12 cellular contexts compared by ENCODE assay signal in genomic region chr16:84663433-84664101, GRCh38. TPM values are rescaled to one million over a fixed set of nuclear protein-coding genes. Genes with fewer than 3 reads are reported as not detected.
DNase-seq lines count a peak whose midpoint lies in the region; ATAC-seq and TF ChIP-seq lines count a peak whose summit lies in the region.
"Had no signal": no experiment of that assay in that cellular context is flagged by ENCODE, and none has a peak within 500 bp of the region (broad histone marks: within the 10 kb centered on the region; RNA-seq: fewer than 3 reads in every experiment).

No MANE protein-coding gene starts in this region.

- no peak overlapping the region for H3K27ac ChIP-seq in smooth muscle cell (ENCODE audit: low read depth)

- H4K20me1 ChIP-seq in smooth muscle cell (ENCODE audit: low read depth), result no peaks in the 10 kb centered on the region

- 79% methylated on average over 9 of the region's 9 CpGs for WGBS in smooth muscle cell (ENCODE audit: low lambda C conversion rate)

- H3K27me3 ChIP-seq in smooth muscle cell (ENCODE audit: low read depth), result no peaks in the 10 kb centered on the region

- H3K36me3 ChIP-seq in smooth muscle cell (ENCODE audit: low read depth), result peaks cover 4% of the 10 kb centered on the region

- no peak for TF ChIP-seq CTCF in choroid plexus epithelial cell (conservative IDR thresholded peaks at IDR 0.05; ENCODE audit: low read depth, low read length)
- no peak for TF ChIP-seq CTCF in smooth muscle cell (IDR thresholded peaks at IDR 0.05; ENCODE audit: borderline replicate concordance, insufficient read depth, poor library complexity, severe bottlenecking)

- H3K9me3 ChIP-seq in smooth muscle cell (replicated peaks; ENCODE audit: low read depth), result no peaks in the 10 kb centered on the region

- H3K9ac ChIP-seq in smooth muscle cell (ENCODE audit: low read depth), result no peak overlapping the region

- DNase-seq in choroid plexus epithelial cell (ENCODE audit: low read depth), result peak; percentile 58
- no peak for DNase-seq in NCI-H1930 (lab: John Stamatoyannopoulos, UW)
- no peak for DNase-seq in smooth muscle cell (lab: John Stamatoyannopoulos, UW; ENCODE audit: unreplicated experiment)
- DNase-seq in activated CD4-positive, alpha-beta T cell treated with anti-CD3 and anti-CD28 coated beads for 4 hours, result no peak
- DNase-seq in G401 (ENCODE audit: low spot score), result no peak
- DNase-seq: amniotic stem cell; CD4-positive, alpha-beta memory T cell; NCI-H2081 treated with DMSO at 0.1 percent for 48 hours; substantia nigra had no signal

- no peaks in the 10 kb centered on the region for H3K79me2 ChIP-seq in smooth muscle cell (ENCODE audit: low read depth)

- ATAC-seq in GM18499 (IDR thresholded peaks at IDR 0.05; ENCODE audit: insufficient read depth, unreplicated experiment) (peak; percentile 55), GM21381 (IDR thresholded peaks at IDR 0.05; ENCODE audit: unreplicated experiment) (peak; percentile 87), HG03108 (IDR thresholded peaks at IDR 0.05; ENCODE audit: unreplicated experiment) (peak; percentile 84)

- H3K4me3 ChIP-seq in choroid plexus epithelial cell (ENCODE audit: low read depth, low read length), result no peak overlapping the region
- H3K4me3 ChIP-seq in smooth muscle cell, result no peak overlapping the region

- in situ Hi-C loops in G401 (cut with HindIII; ENCODE audit: low sequenced_read_pairs), result no loop called here

- H3K4me2 ChIP-seq in smooth muscle cell, result no peak overlapping the region

- no peaks in the 10 kb centered on the region for H3K4me1 ChIP-seq in smooth muscle cell (ENCODE audit: low read depth)

- H2AFZ ChIP-seq in smooth muscle cell (ENCODE audit: low read depth), result no peak overlapping the region

- no peaks in the 10 kb centered on the region for H3F3A ChIP-seq in smooth muscle cell (ENCODE audit: low read depth)

RNA-seq across cellular contexts. Expression of gene KLHL36, which starts 15.3 kb away (rescaled TPM):
- total RNA-seq in smooth muscle cell, result 20.8 and 35.4 TPM in 2 replicates
- 18.0 and 21.6 TPM in 2 replicates for polyA plus RNA-seq in smooth muscle cell
- 29.7 and 35.2 TPM in 2 replicates for total RNA-seq in G401 (2014; rRNA removed; shearing (Covaris generic))

RNA-seq across cellular contexts. Expression of gene USP10, which starts 36.2 kb away (rescaled TPM):
- 47.4 and 52.5 TPM in 2 replicates for total RNA-seq in smooth muscle cell
- polyA plus RNA-seq in smooth muscle cell, result 56.1 and 59.0 TPM in 2 replicates
- 54.2 and 82.0 TPM in 2 replicates for total RNA-seq in G401 (2014; rRNA removed; shearing (Covaris generic))

RNA-seq across cellular contexts. Expression of gene COTL1, which starts 45.7 kb away (rescaled TPM):
- 66.5 and 81.2 TPM in 2 replicates for total RNA-seq in smooth muscle cell
- 209 and 233 TPM in 2 replicates for polyA plus RNA-seq in smooth muscle cell
- total RNA-seq in G401 (2014; rRNA removed; shearing (Covaris generic)), result 69.0 and 79.9 TPM in 2 replicates
